In the genomic region with DNA sequence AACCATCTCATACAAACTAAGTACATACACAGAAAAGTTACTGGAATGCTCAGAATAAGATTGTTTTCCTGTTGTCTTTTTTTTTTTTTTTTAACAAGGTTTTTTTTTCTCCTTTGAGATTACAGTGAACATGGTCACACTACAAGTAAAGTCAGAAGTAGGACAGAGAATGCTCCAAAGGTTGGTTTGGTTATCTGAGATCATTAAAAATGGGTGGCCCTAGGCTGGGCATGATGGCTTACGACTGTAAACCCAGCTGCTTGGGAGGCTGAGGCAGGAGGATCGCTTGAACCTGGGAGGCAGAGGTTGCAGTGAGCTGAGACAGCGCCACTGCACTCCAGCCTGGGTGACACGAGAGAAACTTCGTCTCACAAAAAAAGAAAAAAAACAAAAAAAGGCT, we compare ENCODE assay signal across 29 cellular contexts. TPM values are rescaled to one million over a fixed set of nuclear protein-coding genes. Genes with fewer than 3 reads are reported as not detected.
"Had no signal": no experiment of that assay in that cellular context is flagged by ENCODE, and none has a peak within 500 bp of the region (broad histone marks: within the 10 kb centered on the region; RNA-seq: fewer than 3 reads in every experiment).

No MANE protein-coding gene starts in this region.

- DNase-seq: naive thymus-derived CD4-positive, alpha-beta T cell; natural killer cell; occipital lobe; ovary; psoas muscle; right cardiac atrium; right lobe of liver; stimulated activated CD4-positive, alpha-beta T cell treated with anti-CD3 and anti-CD28 coated beads, Interleukin-15, amount 100 ng/mL, for 24 hours; stimulated activated CD4-positive, alpha-beta T cell treated with anti-CD3 and anti-CD28 coated beads, Interleukin-4, amount 100 ng/mL, for 1 hour; stimulated activated CD4-positive, alpha-beta T cell treated with anti-CD3 and anti-CD28 coated beads, Interleukin-4, amount 100 ng/mL, for 4 hours; stimulated activated CD8-positive, alpha-beta memory T cell treated with anti-CD3 and anti-CD28 coated beads, Interleukin-4, amount 100 ng/mL, for 48 hours; stimulated activated naive CD4-positive, alpha-beta T cell; stimulated activated naive CD8-positive, alpha-beta T cell treated with anti-CD3 and anti-CD28 coated beads, Interleukin-15, amount 100 ng/mL, for 72 hours; stimulated activated naive CD8-positive, alpha-beta T cell treated with anti-CD3 and anti-CD28 coated beads, Interleukin-15, Interleukin-2, amounts not matched to agents 100 U/mL and 50 U/mL, for 24 hours; substantia nigra; thyroid gland; trophoblast cell; upper lobe of left lung; uterus had no signal

- H3K27me3 ChIP-seq: neural progenitor cell, ovary, right lobe of liver, thyroid gland, tibial nerve, upper lobe of left lung, uterus had no signal

- H3K4me1 ChIP-seq: neural progenitor cell, parathyroid adenoma, psoas muscle, right lobe of liver, tibial nerve, upper lobe of left lung, uterus had no signal

- ATAC-seq: naive thymus-derived CD4-positive, alpha-beta T cell; natural killer cell; psoas muscle; right cardiac atrium; right lobe of liver; stimulated activated memory B cell treated with anti-CD40 and anti-IgM and Interleukin-4, amounts not matched to agents 10 μg/mL and 1 μg/mL and 100 μg/mL, for 72 hours; stimulated activated naive CD8-positive, alpha-beta T cell treated with anti-CD3 and anti-CD28 coated beads, Interleukin-15, amount 100 ng/mL, for 72 hours; stimulated activated naive CD8-positive, alpha-beta T cell treated with anti-CD3 and anti-CD28 coated beads, Interleukin-15, Interleukin-2, amounts not matched to agents 100 U/mL and 50 U/mL, for 24 hours had no signal

- H3K27ac ChIP-seq: neural progenitor cell, ovary, parathyroid adenoma, psoas muscle, right lobe of liver, skin epidermis, thoracic aorta, thyroid gland, tibial nerve, upper lobe of left lung, uterus had no signal

- H3K36me3 Mint-ChIP-seq: neural progenitor cell had no signal

- H3K9me3 ChIP-seq: ovary, psoas muscle, right lobe of liver, thoracic aorta, thyroid gland, tibial nerve, upper lobe of left lung, uterus had no signal

- H3K4me1 Mint-ChIP-seq: natural killer cell; nephron; neural progenitor cell; stimulated activated memory B cell treated with anti-CD40 and anti-IgM and Interleukin-4, amounts not matched to agents 10 μg/mL and 1 μg/mL and 100 μg/mL, for 72 hours; stimulated activated naive CD8-positive, alpha-beta T cell treated with anti-CD3 and anti-CD28 coated beads, Interleukin-15, amount 100 ng/mL, for 72 hours had no signal

- H3K4me3 Mint-ChIP-seq: naive thymus-derived CD4-positive, alpha-beta T cell; natural killer cell; nephron; neural progenitor cell; stimulated activated memory B cell treated with anti-CD40 and anti-IgM and Interleukin-4, amounts not matched to agents 10 μg/mL and 1 μg/mL and 100 μg/mL, for 72 hours; stimulated activated naive CD8-positive, alpha-beta T cell treated with anti-CD3 and anti-CD28 coated beads, Interleukin-15, amount 100 ng/mL, for 72 hours had no signal

- H3K27ac Mint-ChIP-seq: naive thymus-derived CD4-positive, alpha-beta T cell; natural killer cell; nephron; neural progenitor cell; progenitor cell of endocrine pancreas; stimulated activated memory B cell treated with anti-CD40 and anti-IgM and Interleukin-4, amounts not matched to agents 10 μg/mL and 1 μg/mL and 100 μg/mL, for 72 hours; stimulated activated naive CD8-positive, alpha-beta T cell treated with anti-CD3 and anti-CD28 coated beads, Interleukin-15, amount 100 ng/mL, for 72 hours had no signal

- H3K4me3 ChIP-seq: neural progenitor cell, ovary, psoas muscle, right lobe of liver, skin epidermis, thoracic aorta, thyroid gland, tibial nerve, upper lobe of left lung, uterus had no signal

- H3K36me3 ChIP-seq: neural progenitor cell, ovary, right lobe of liver, thoracic aorta, thyroid gland, tibial nerve, upper lobe of left lung, uterus had no signal

RNA-seq across cellular contexts. Expression of a gene that starts 6.9 kb away (rescaled TPM):
- total RNA-seq: renal cortical epithelial cell had no signal
- polyA plus RNA-seq: neural cell had no signal
